ENCODE assay signal across 25 cellular contexts in the genomic region with DNA sequence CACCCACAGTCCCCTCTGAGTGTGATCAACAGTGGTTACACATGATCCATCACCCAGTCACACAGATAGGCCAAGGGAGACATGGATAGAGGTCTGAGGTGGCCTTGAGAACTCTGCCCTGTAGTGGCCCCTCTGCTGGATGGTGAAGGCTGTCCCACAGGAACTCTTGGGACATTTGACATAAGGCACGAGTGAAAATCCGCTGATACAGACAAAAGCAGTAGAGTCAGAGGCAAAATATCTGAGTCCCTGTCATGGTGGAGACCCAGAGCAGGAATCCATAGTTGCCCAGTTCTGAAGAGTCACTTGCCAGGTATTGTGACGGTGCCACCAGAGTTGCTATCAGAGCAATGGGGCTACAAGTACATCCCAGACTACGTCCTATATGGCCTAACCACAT.
"Had no signal": no experiment of that assay in that cellular context is flagged by ENCODE, and none has a peak within 500 bp of the region (broad histone marks: within the 10 kb centered on the region; RNA-seq: fewer than 3 reads in every experiment).

No MANE protein-coding gene starts in this region.

- H3K27ac ChIP-seq: left ventricle myocardium inferior, pancreas, prostate gland, sigmoid colon, spleen, suprapubic skin, thoracic aorta, tibial artery, uterus had no signal

- ATAC-seq: natural killer cell; pancreas; right cardiac atrium; stimulated activated effector memory CD8-positive, alpha-beta T cell treated with anti-CD3 and anti-CD28 coated beads, Interleukin-12 subunit alpha, Interleukin-12 subunit beta, amount 100 ng/mL, for 72 hours had no signal

- H3K27me3 ChIP-seq: pancreas, sigmoid colon, spleen, suprapubic skin, tibial artery, uterus had no signal

- H3K4me3 ChIP-seq: left ventricle myocardium inferior, lung, pancreas, prostate gland, sigmoid colon, spleen, suprapubic skin, thoracic aorta, tibial artery, uterus had no signal

- FAIRE-seq: islet of Langerhans, pancreas, small intestine had no signal

- H3K9me3 ChIP-seq: left ventricle myocardium inferior, pancreas, prostate gland, sigmoid colon, spleen, suprapubic skin, thoracic aorta, tibial artery, uterus had no signal

- H3K36me3 ChIP-seq: left ventricle myocardium inferior, pancreas, prostate gland, sigmoid colon, spleen, suprapubic skin, thoracic aorta, tibial artery, uterus had no signal

- H3K4me1 ChIP-seq: prostate gland, uterus had no signal

- DNase-seq: hypothalamus; immature natural killer cell; left ventricle myocardium inferior; mesendoderm; naive B cell; natural killer cell; nephron progenitor cell; nucleus accumbens; pancreas; posterior cingulate gyrus; retina; right cardiac atrium; sigmoid colon; small intestine; spleen; stimulated activated CD4-positive, alpha-beta T cell treated with anti-CD3 and anti-CD28 coated beads, Interleukin-4, amount 100 ng/mL, for 24 hours; stimulated activated naive CD4-positive, alpha-beta T cell; tibial artery; uterus had no signal
